In the genomic region with DNA sequence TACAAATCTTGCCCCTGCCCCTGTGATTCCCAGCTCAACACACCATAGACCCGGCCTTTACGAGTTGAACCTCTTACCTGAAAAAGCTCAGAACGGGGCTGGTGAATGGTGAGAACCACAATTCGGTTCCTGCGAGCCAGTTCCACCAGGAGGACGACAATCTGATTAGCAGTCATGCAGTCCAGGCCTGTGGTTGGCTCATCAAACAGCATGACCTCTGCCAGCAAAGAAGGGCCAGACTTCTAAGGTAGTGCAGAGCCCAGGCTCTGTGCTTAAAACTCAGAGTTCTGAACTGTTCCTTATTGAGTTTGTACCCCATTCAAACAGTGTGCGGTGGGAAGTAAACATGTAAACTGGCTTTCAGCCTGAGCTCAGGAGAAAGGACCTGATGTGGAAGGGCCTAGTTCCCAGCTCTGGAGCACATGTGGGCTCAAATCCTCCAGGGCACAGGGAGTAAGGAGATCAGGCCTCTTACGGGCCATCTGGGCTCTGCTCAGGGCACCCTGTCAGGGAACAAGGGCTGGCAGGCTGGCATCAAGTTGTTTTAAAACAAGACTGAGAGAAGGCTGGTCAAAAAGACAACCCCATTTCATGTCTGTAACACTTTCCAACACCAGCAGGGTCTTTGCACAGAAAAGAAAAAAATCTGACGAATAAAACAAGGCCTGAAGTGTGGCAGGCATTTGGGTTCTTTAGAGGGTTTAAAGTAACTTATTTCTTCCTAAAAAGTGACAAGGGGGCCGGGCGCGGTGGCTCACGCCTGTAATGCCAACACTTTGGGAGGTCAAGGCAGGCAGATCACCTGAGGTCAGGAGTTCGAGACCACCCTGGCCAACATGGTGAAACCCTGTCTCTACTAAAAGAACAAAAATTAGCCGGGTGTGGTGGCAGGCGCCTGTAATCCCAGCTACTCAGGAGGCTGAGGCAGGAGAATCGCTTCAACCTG, we compare ENCODE assay signal across 1 cellular context.
TF ChIP-seq lines count a peak whose summit lies in the region.

No MANE protein-coding gene starts in this region.

TF ChIP-seq in HepG2, 621 proteins besides CTCF, POLR2A, EP300 and RAD21:
- TF ChIP-seq ZNF17 (CRISPR knock-in tag; IDR thresholded peaks at IDR 0.05), result no peak
TF ChIP-seq in HepG2: peak in this region for 0.
